9 cellular contexts compared by ENCODE assay signal in the genomic region with DNA sequence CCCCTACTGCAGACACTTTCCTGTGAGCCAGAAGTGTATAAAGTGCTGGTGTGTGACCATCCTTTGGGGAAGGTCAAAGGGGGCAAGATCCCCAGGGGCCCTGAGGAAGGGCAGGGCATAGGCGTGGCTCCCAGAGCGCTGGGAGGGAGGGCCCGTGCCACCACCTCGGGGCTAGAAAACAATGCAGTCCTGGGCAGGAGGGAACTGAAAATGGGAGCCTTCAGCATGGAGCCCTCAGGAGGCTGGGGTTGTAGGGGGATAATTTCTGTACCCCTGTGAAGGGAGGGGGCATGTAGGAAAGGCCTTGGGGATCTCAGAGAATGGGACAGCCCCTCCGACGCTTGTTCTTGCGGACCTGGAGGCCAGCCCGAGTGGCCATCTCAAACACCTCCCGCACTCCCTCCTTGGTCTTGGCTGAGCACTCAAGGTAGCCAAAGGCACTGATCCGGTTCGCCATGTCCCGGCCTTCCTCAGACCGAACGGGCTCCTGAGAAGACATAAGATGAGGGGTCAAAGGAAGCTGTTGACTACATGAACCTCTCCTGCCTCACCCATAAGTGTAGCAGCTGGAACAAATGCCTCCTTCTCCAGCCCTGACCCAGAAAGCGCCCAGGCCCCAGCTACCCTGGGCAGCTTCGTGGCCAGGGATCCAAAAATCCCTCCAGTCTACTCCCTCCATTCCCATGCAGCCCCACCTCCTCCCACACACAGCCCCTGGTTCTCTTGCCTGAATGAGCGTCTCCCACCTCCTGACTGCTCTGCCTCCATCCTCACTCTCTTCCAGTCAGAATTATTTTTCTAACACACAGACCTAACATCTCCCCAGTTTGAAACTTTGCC. TPM values are rescaled to one million over a fixed set of nuclear protein-coding genes. Genes with fewer than 3 reads are reported as not detected.
DNase-seq lines count a peak whose midpoint lies in the region; TF ChIP-seq lines count a peak whose summit lies in the region.
"Had no signal": no experiment of that assay in that cellular context is flagged by ENCODE, and none has a peak within 500 bp of the region (broad histone marks: within the 10 kb centered on the region; RNA-seq: fewer than 3 reads in every experiment).

No MANE protein-coding gene starts in this region.

- DNase-seq in AG04449 (ENCODE audit: low read depth, low spot score) (no peak), NCI-H69 (lab: John Stamatoyannopoulos, UW) (peak; percentile 22), dorsolateral prefrontal cortex (no peak), nephron progenitor cell (no peak), GM10248 (ENCODE audit: extremely low spot score) (no peak), DMS53 (lab: John Stamatoyannopoulos, UW) (no peak)
- no peak for DNase-seq in stimulated activated CD4-positive, alpha-beta T cell treated with anti-CD3 and anti-CD28 coated beads, Interleukin-2, amount 100 ng/mL, for 48 hours
- no peak for DNase-seq in stimulated activated naive CD4-positive, alpha-beta T cell (lab: John Stamatoyannopoulos, UW)

- H3K4me3 Mint-ChIP-seq in nephron progenitor cell = peak overlapping the region; percentile 59

- H3K27ac Mint-ChIP-seq in nephron progenitor cell = peak overlapping the region; percentile 88

- CTCF ChIA-PET in AG04449 (lab: Yijun Ruan, JAX) (interaction anchor here (0.6 to 4.5 kb wide), 7 partner anchors 12 to 310 kb away, joined by 3 to 36 read pairs (median 9); a partner anchor contains a TSS), GM10248 (lab: Yijun Ruan, JAX) (interaction anchor here (1.2 to 2.2 kb wide), 5 partner anchors 9 to 311 kb away, joined by 3 to 10 read pairs (median 6); a partner anchor contains a TSS)

- peaks cover 87% of the 10 kb centered on the region for H3K4me1 Mint-ChIP-seq in nephron progenitor cell

- intact Hi-C loops in dorsolateral prefrontal cortex (cut with DNase I) = loop anchor here (5.0 kb wide), 2 partner anchors 64 to 304 kb away; a partner anchor contains a TSS

- TF ChIP-seq CTCF in AG04449 (IDR thresholded peaks at IDR 0.05; ENCODE audit: insufficient read depth, low read length, missing control alignments) = no peak
- TF ChIP-seq CTCF in dorsolateral prefrontal cortex (IDR thresholded peaks at IDR 0.05 in 54 of 56, conservative IDR thresholded peaks at IDR 0.05 in 2 of 56; ENCODE audit: low read depth in 1 of 56, partially characterized antibody in 56 of 56) = peak in 1 of 56 donors; percentile 2
- no peak for TF ChIP-seq CTCF in nephron progenitor cell (IDR thresholded peaks at IDR 0.05)
- TF ChIP-seq CTCF in GM10248 (IDR thresholded peaks at IDR 0.05; ENCODE audit: control extremely low read depth, extremely low read depth, low read depth, missing control alignments) = no peak

- H3K36me3 Mint-ChIP-seq in nephron progenitor cell (ENCODE audit: low read depth) = peaks cover 44% of the 10 kb centered on the region

- no peaks in the 10 kb centered on the region for H3K9me3 Mint-ChIP-seq in nephron progenitor cell

- no peaks in the 10 kb centered on the region for H3K27me3 ChIP-seq in dorsolateral prefrontal cortex

- POLR2A ChIA-PET in AG04449 (lab: Yijun Ruan, JAX) = interaction anchor here (0.5 to 3.0 kb wide), 5 partner anchors 11 to 175 kb away, joined by 3 to 15 read pairs (median 6); a partner anchor contains a TSS
- POLR2A ChIA-PET in GM10248 (lab: Yijun Ruan, JAX) = interaction anchor here (0.5 to 0.6 kb wide), 2 partner anchors 140 to 383 kb away, joined by 3 read pairs; no protein-coding TSS in a partner anchor

- H3K4me3 ChIP-seq in AG04449 (ENCODE audit: low read depth, low read length) = peak overlapping the region; percentile 6
- peak overlapping the region in 7 of 59 donors; percentile 2 to 30 (median 13) for H3K4me3 ChIP-seq in dorsolateral prefrontal cortex

- H3K27me3 Mint-ChIP-seq in nephron progenitor cell (ENCODE audit: low read depth, poor library complexity) = peaks cover 8% of the 10 kb centered on the region

- peak overlapping the region; percentile 70 to 96 (median 88) for H3K27ac ChIP-seq in dorsolateral prefrontal cortex
- H3K27ac ChIP-seq: HL-60 had no signal

RNA-seq across cellular contexts. Expression of a gene that starts 5.5 kb away (rescaled TPM):
- total RNA-seq in dorsolateral prefrontal cortex = 100 to 1,000 TPM in 21 of 120 experiments, 10 to 100 TPM in 99; 36.8 to 162 (median 72.5) TPM

RNA-seq across cellular contexts. Expression of a gene that starts 13.7 kb away (rescaled TPM):
- 10 to 100 TPM in 6 of 120 experiments, 1 to 10 TPM in 114; 2.4 to 11.9 (median 6.6) TPM for total RNA-seq in dorsolateral prefrontal cortex

RNA-seq across cellular contexts. Expression of a gene that starts 27.0 kb away (rescaled TPM):
- 10 to 100 TPM; 12.5 to 54.5 (median 25.7) TPM for total RNA-seq in dorsolateral prefrontal cortex
